In the genomic region with DNA sequence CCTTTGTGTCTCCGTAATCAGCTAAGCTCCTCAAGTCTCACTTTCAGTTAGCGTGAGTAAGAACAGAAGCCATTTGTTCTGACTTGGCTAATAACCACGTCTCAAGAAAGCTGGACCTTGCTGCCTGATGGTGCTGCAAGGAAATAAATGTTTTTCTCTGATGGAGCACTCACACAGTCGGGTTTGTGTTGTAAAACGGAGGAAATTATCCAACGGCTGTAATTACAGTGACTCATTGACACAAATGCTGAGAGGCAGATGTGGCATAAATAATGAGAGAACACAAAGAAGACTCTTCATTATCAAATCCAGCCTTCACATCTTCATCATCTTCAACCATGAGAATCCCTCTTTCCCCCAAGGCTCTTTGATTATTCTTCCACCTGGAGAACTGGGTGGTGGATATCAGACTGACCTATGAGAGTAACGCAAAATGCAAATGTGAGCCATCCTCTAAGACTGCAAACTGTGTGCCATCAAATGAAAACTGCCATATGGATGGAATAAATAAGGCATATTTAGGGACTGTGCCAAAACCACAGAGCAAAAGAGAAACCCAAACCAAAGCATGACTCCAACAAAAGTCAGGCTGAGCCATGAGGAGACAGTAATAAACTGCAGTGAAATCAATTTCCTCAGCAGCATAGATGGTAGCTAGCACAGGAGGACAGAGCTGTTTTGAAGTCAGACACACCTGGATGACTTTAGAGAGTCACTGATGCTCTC, we compare ENCODE assay signal across 14 cellular contexts.
DNase-seq lines count a peak whose midpoint lies in the region; ATAC-seq and TF ChIP-seq lines count a peak whose summit lies in the region.
"Had no signal": no experiment of that assay in that cellular context is flagged by ENCODE, and none has a peak within 500 bp of the region (broad histone marks: within the 10 kb centered on the region; RNA-seq: fewer than 3 reads in every experiment).

No MANE protein-coding gene starts in this region.

- no peak for TF ChIP-seq CTCF in thyroid gland (IDR thresholded peaks at IDR 0.05)

- H3K36me3 ChIP-seq in adipocyte (ENCODE audit: control insufficient read depth, insufficient read depth, low read length, severe bottlenecking) (no peaks in the 10 kb centered on the region), thyroid gland (no peaks in the 10 kb centered on the region)
- H3K36me3 ChIP-seq: BLaER1, suprapubic skin had no signal

- H3K27me3 ChIP-seq in adipocyte (replicated peaks; ENCODE audit: control insufficient read depth, insufficient read depth, low read length) (no peaks in the 10 kb centered on the region), right cardiac atrium (ENCODE audit: control insufficient read depth, insufficient read depth) (no peaks in the 10 kb centered on the region), thyroid gland (no peaks in the 10 kb centered on the region)
- H3K27me3 ChIP-seq: BLaER1, suprapubic skin had no signal

- no peak for TF ChIP-seq POLR2A in thyroid gland (IDR thresholded peaks at IDR 0.05)

- no peaks in the 10 kb centered on the region for H3K9me3 Mint-ChIP-seq in activated CD4-positive, alpha-beta memory T cell treated with anti-CD3 and anti-CD28 coated beads, Interleukin-2, amount 10 ng/mL, durations not matched to agents 7 days and 5 days

- no peak overlapping the region for H3K4me3 Mint-ChIP-seq in activated CD4-positive, alpha-beta memory T cell treated with anti-CD3 and anti-CD28 coated beads, Interleukin-2, amount 10 ng/mL, durations not matched to agents 7 days and 5 days
- H3K4me3 Mint-ChIP-seq: IgD-negative memory B cell had no signal

- WGBS in right cardiac atrium = 45% methylated on average over 7 of the region's 7 CpGs
- WGBS in thyroid gland, 2 donors = 69 to 81% methylated on average over 7 of the region's 7 CpGs

- peak; percentile 73 for ATAC-seq in Right ventricle myocardium superior (ENCODE audit: poor library complexity)
- peak; percentile 52 to 76 for ATAC-seq in right cardiac atrium
- ATAC-seq: left lobe of liver had no signal

- intact Hi-C loops in Right ventricle myocardium superior (cut with DNase I) (no loop called here), cardiac septum (cut with DNase I) (no loop called here), right cardiac atrium (cut with DNase I) (no loop called here), thyroid gland (cut with DNase I) (no loop called here)

- peak overlapping the region; percentile 69 for H3K9ac ChIP-seq in adipocyte (ENCODE audit: low read length)
- H3K9ac ChIP-seq: BLaER1 had no signal

- H3K27me3 Mint-ChIP-seq in activated CD4-positive, alpha-beta memory T cell treated with anti-CD3 and anti-CD28 coated beads, Interleukin-2, amount 10 ng/mL, durations not matched to agents 7 days and 5 days = no peaks in the 10 kb centered on the region
- H3K27me3 Mint-ChIP-seq: IgD-negative memory B cell had no signal

- H3K4me1 ChIP-seq in adipocyte (ENCODE audit: control insufficient read depth, insufficient read depth, low read length) (peaks cover 15% of the 10 kb centered on the region), right cardiac atrium (ENCODE audit: control insufficient read depth, insufficient read depth, low read length) (no peaks in the 10 kb centered on the region), thyroid gland (no peaks in the 10 kb centered on the region)
- H3K4me1 ChIP-seq: BLaER1, suprapubic skin had no signal

- no peaks in the 10 kb centered on the region for H3K4me1 Mint-ChIP-seq in activated CD4-positive, alpha-beta memory T cell treated with anti-CD3 and anti-CD28 coated beads, Interleukin-2, amount 10 ng/mL, durations not matched to agents 7 days and 5 days
- H3K4me1 Mint-ChIP-seq: IgD-negative memory B cell had no signal

- no peak overlapping the region for H3K27ac Mint-ChIP-seq in activated CD4-positive, alpha-beta memory T cell treated with anti-CD3 and anti-CD28 coated beads, Interleukin-2, amount 10 ng/mL, durations not matched to agents 7 days and 5 days
- H3K27ac Mint-ChIP-seq: IgD-negative memory B cell had no signal

- CTCF ChIA-PET in activated CD4-positive, alpha-beta memory T cell treated with anti-CD3 and anti-CD28 coated beads, Interleukin-2, amount 10 ng/mL, durations not matched to agents 7 days and 5 days (lab: Charles Lee) = no interaction called here

- no peaks in the 10 kb centered on the region for H3K36me3 Mint-ChIP-seq in activated CD4-positive, alpha-beta memory T cell treated with anti-CD3 and anti-CD28 coated beads, Interleukin-2, amount 10 ng/mL, durations not matched to agents 7 days and 5 days (ENCODE audit: low read depth)
- H3K36me3 Mint-ChIP-seq: IgD-negative memory B cell had no signal

- H3K27ac ChIP-seq in right cardiac atrium (ENCODE audit: low read length) (no peak overlapping the region), thyroid gland (no peak overlapping the region)
- H3K27ac ChIP-seq: BLaER1, suprapubic skin had no signal

- DNase-seq in Right ventricle myocardium superior (no peak), cardiac septum (ENCODE audit: low spot score) (no peak), adipocyte (ENCODE audit: low read depth) (peak; percentile 90), right cardiac atrium (no peak), T-helper 1 cell (no peak), thyroid gland (no peak), SKM-1 treated with dmso at 0.1 percent for 144 hours (lab: John Stamatoyannopoulos, UW; ENCODE audit: unreplicated experiment) (no peak)
- no peak for DNase-seq in activated CD4-positive, alpha-beta memory T cell treated with anti-CD3 and anti-CD28 coated beads, Interleukin-2, amount 10 ng/mL, durations not matched to agents 7 days and 5 days
- DNase-seq: SIG-M5; stimulated activated CD4-positive, alpha-beta T cell treated with anti-CD3 and anti-CD28 coated beads, Interleukin-12 subunit alpha, Interleukin-12 subunit beta, amount 100 ng/mL, for 4 hours had no signal

- peak overlapping the region; percentile 73 for H3K4me3 ChIP-seq in adipocyte (ENCODE audit: low read length)
- H3K4me3 ChIP-seq in right cardiac atrium (ENCODE audit: low read length) = no peak overlapping the region
- H3K4me3 ChIP-seq in thyroid gland (replicated peaks in 1 of 3) = no peak overlapping the region
- H3K4me3 ChIP-seq: BLaER1, suprapubic skin had no signal

- H3K9me3 ChIP-seq in adipocyte (ENCODE audit: control insufficient read depth, low read length) (no peaks in the 10 kb centered on the region), right cardiac atrium (ENCODE audit: control insufficient read depth, low read length) (no peaks in the 10 kb centered on the region), thyroid gland (no peaks in the 10 kb centered on the region)
- H3K9me3 ChIP-seq: BLaER1, suprapubic skin had no signal

- POLR2A ChIA-PET in activated CD4-positive, alpha-beta memory T cell treated with anti-CD3 and anti-CD28 coated beads, Interleukin-2, amount 10 ng/mL, durations not matched to agents 7 days and 5 days (lab: Charles Lee) = no interaction called here
